Comparison of ENCODE assay signal across 14 cellular contexts in the genomic region with DNA sequence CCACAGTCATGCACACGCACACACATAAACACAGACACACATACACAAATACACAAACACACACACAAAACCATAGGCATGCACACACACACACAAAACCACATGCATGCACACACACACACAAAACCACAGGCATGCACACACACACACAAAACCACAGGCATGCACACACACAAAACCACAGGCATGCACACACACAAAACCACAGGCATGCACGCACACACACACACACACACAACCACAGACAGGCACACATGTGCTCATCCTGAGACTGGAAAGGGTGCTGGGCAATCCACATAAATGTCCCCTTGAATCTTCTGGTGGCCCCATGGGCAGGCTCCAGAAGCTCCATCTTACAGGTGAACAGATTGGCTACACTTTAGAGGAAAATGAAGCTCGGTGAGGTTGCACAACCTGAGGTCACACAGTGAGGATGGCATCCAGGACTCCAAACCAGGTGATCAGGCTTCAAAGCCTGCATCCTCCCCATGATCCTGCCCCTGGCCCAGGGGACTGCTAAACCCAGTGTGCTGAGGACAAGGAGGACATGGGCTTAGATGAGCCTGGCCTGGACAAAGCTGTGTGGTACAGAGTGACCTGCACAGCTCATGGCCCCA.
DNase-seq lines count a peak whose midpoint lies in the region; ATAC-seq, FAIRE-seq and TF ChIP-seq lines count a peak whose summit lies in the region.
"Had no signal": no experiment of that assay in that cellular context is flagged by ENCODE, and none has a peak within 500 bp of the region (broad histone marks: within the 10 kb centered on the region; RNA-seq: fewer than 3 reads in every experiment).

No MANE protein-coding gene starts in this region.

- H3K4me2 ChIP-seq in BLaER1 treated with 17β-estradiol and CSF1 and Interleukin-3, amounts not matched to agents 10 nM and 100 nM, result peak overlapping the region in 10 of 11 experiments; percentile 28 to 98 (median 82); a peak in 21 of 22 replicates
- H3K4me2 ChIP-seq in astrocyte (ENCODE audit: low read length), result no peak overlapping the region

- no peak for ATAC-seq in naive thymus-derived CD4-positive, alpha-beta T cell
- ATAC-seq: activated naive CD4-positive, alpha-beta T cell treated with anti-CD3 and anti-CD28 coated beads, Interleukin-2, amount 50 U/mL, for 72 hours; Panc1 had no signal

- H3K27ac Mint-ChIP-seq in astrocyte (ENCODE audit: unreplicated experiment), result no peak overlapping the region
- H3K27ac Mint-ChIP-seq in naive thymus-derived CD4-positive, alpha-beta T cell, result peak overlapping the region in 3 of 9 donors; percentile 51 to 66 (median 60)

- H3K36me3 Mint-ChIP-seq in astrocyte (ENCODE audit: low read depth, unreplicated experiment), result no peaks in the 10 kb centered on the region
- H3K36me3 Mint-ChIP-seq in naive thymus-derived CD4-positive, alpha-beta T cell, result peaks cover 0 to 22% (median 4%) of the 10 kb centered on the region in 5 donors

- H3K9me3 Mint-ChIP-seq in astrocyte (ENCODE audit: unreplicated experiment), result peaks cover 12% of the 10 kb centered on the region
- H3K9me3 Mint-ChIP-seq in naive thymus-derived CD4-positive, alpha-beta T cell, result peaks cover 0 to 7% (median 4%) of the 10 kb centered on the region in 11 donors

- DNase-seq in astrocyte (ENCODE audit: low read depth), result peak; percentile 64
- no peak for DNase-seq in naive thymus-derived CD4-positive, alpha-beta T cell
- no peak for DNase-seq in stimulated activated CD4-positive, alpha-beta T cell treated with anti-CD3 and anti-CD28 coated beads, Interleukin-12 subunit alpha, Interleukin-12 subunit beta, amount 100 ng/mL, for 4 hours
- no peak for DNase-seq in NAMALWA (ENCODE audit: low spot score)
- no peak for DNase-seq in UCSD-AML1 (lab: John Stamatoyannopoulos, UW; ENCODE audit: unreplicated experiment)
- no peak for DNase-seq in SIG-M5 treated with dmso at 0.1 percent for 504 hours (lab: John Stamatoyannopoulos, UW; ENCODE audit: unreplicated experiment)
- DNase-seq: activated CD4-positive, alpha-beta T cell treated with anti-CD3 and anti-CD28 coated beads for 4 hours; activated T-cell treated with anti-CD3 and anti-CD28 coated beads, Interleukin-2, amount 50 U/mL, for 1 hour; erythroblast; Kasumi-1 had no signal

- intact Hi-C loops in naive thymus-derived CD4-positive, alpha-beta T cell (cut with micrococcal nuclease), result no loop called here

- H3K4me1 ChIP-seq in BLaER1 treated with 17β-estradiol and CSF1 and Interleukin-3, amounts not matched to agents 10 nM and 100 nM, result peaks cover 20 to 97% (median 80%) of the 10 kb centered on the region in 10 experiments
- H3K4me1 ChIP-seq in HEK293 (ENCODE audit: control insufficient read depth, insufficient read depth, low read length) (no peaks in the 10 kb centered on the region; the same call in 1 of the 2 replicates), astrocyte (ENCODE audit: insufficient read depth, low read length) (no peaks in the 10 kb centered on the region)
- peaks cover 0 to 19% of the 10 kb centered on the region in 2 donors for H3K4me1 ChIP-seq in naive thymus-derived CD4-positive, alpha-beta T cell (ENCODE audit: control insufficient read depth in 2 of 2, insufficient read depth in 2 of 2, low read length in 2 of 2)

- peaks cover 7% of the 10 kb centered on the region for H3K4me1 Mint-ChIP-seq in astrocyte (ENCODE audit: low read depth, unreplicated experiment)
- H3K4me1 Mint-ChIP-seq in naive thymus-derived CD4-positive, alpha-beta T cell, result peaks cover 22 to 73% (median 51%) of the 10 kb centered on the region in 7 donors

- POLR2A ChIA-PET in HEK293 (lab: Yijun Ruan, JAX), result interaction anchor here (0.6 to 3.4 kb wide), 3 partner anchors 145 to 1215 kb away, joined by 3 to 14 read pairs (median 3); partner anchors contain the start of genes GADD45G and NXNL2
- POLR2A ChIA-PET in naive thymus-derived CD4-positive, alpha-beta T cell (lab: Charles Lee), result interaction anchor here (0.5 kb wide), 1 partner anchor 14 kb away, joined by 3 read pairs; no protein-coding TSS in a partner anchor

- no peaks in the 10 kb centered on the region for H3K27me3 ChIP-seq in BLaER1 treated with 17β-estradiol and CSF1 and Interleukin-3, amounts not matched to agents 10 nM and 100 nM
- H3K27me3 ChIP-seq in astrocyte (ENCODE audit: insufficient read depth, low read length), result no peaks in the 10 kb centered on the region
- no peaks in the 10 kb centered on the region for H3K27me3 ChIP-seq in naive thymus-derived CD4-positive, alpha-beta T cell (ENCODE audit: control insufficient read depth in 2 of 2, insufficient read depth in 2 of 2, low read length in 2 of 2)

- no peak overlapping the region for H3K4me3 ChIP-seq in BLaER1 treated with 17β-estradiol and CSF1 and Interleukin-3, amounts not matched to agents 10 nM and 100 nM
- no peak overlapping the region for H3K4me3 ChIP-seq in HEK293 (ENCODE audit: low read depth, low read length)
- no peak overlapping the region for H3K4me3 ChIP-seq in astrocyte (ENCODE audit: insufficient read depth, low read depth, low read length)
- no peak overlapping the region for H3K4me3 ChIP-seq in naive thymus-derived CD4-positive, alpha-beta T cell (ENCODE audit: low read length)

- TF ChIP-seq CTCF in HEK293 (tag by site-specific recombination; IDR thresholded peaks at IDR 0.05) (no peak), astrocyte (IDR thresholded peaks at IDR 0.05; ENCODE audit: insufficient read depth, low read depth, low read length) (no peak)

- no peaks in the 10 kb centered on the region for H3K36me3 ChIP-seq in BLaER1 treated with 17β-estradiol and CSF1 and Interleukin-3, amounts not matched to agents 10 nM and 100 nM
- H3K36me3 ChIP-seq in HEK293 (ENCODE audit: control insufficient read depth in 2 of 2, insufficient read depth in 1 of 2, low read length in 2 of 2), result no peaks in the 10 kb centered on the region
- no peaks in the 10 kb centered on the region for H3K36me3 ChIP-seq in astrocyte (ENCODE audit: insufficient read depth, low read length)
- H3K36me3 ChIP-seq in naive thymus-derived CD4-positive, alpha-beta T cell (ENCODE audit: control insufficient read depth in 2 of 3, insufficient read depth in 3 of 3, low read length in 3 of 3), result no peaks in the 10 kb centered on the region

- H4K20me1 ChIP-seq in BLaER1 treated with 17β-estradiol and CSF1 and Interleukin-3, amounts not matched to agents 10 nM and 100 nM, result no peaks in the 10 kb centered on the region
- H4K20me1 ChIP-seq in astrocyte (ENCODE audit: insufficient read depth, low read length), result no peaks in the 10 kb centered on the region

- H3K79me2 ChIP-seq in astrocyte (ENCODE audit: insufficient read depth, low read length), result no peaks in the 10 kb centered on the region

- peak overlapping the region in 6 of 11 experiments; percentile 18 to 94 (median 61); a peak in 12 of 22 replicates for H3K27ac ChIP-seq in BLaER1 treated with 17β-estradiol and CSF1 and Interleukin-3, amounts not matched to agents 10 nM and 100 nM
- H3K27ac ChIP-seq in HEK293 (ENCODE audit: extremely low read depth, low read depth, low read length) (no peak overlapping the region), astrocyte (ENCODE audit: low read depth, low read length) (no peak overlapping the region)
- H3K27ac ChIP-seq in naive thymus-derived CD4-positive, alpha-beta T cell (ENCODE audit: low read depth, low read length), result no peak overlapping the region

- H3K9ac ChIP-seq in BLaER1 treated with 17β-estradiol and CSF1 and Interleukin-3, amounts not matched to agents 10 nM and 100 nM, result peak overlapping the region in 4 of 11 experiments; percentile 7 to 48 (median 14); a peak in 1 of 22 replicates
- H3K9ac ChIP-seq in astrocyte (ENCODE audit: low read length), result no peak overlapping the region

- CTCF ChIA-PET in HEK293 (lab: Yijun Ruan, JAX), result interaction anchor here (0.7 to 1.9 kb wide), 6 partner anchors 10 to 157 kb away, joined by 3 to 6 read pairs (median 4); no protein-coding TSS in a partner anchor
- CTCF ChIA-PET in naive thymus-derived CD4-positive, alpha-beta T cell (lab: Charles Lee), result interaction anchor here (0.6 kb wide), 1 partner anchor 54 kb away, joined by 4 read pairs; no protein-coding TSS in a partner anchor

- no peak overlapping the region for H3K4me3 Mint-ChIP-seq in astrocyte (ENCODE audit: unreplicated experiment)
- H3K4me3 Mint-ChIP-seq in naive thymus-derived CD4-positive, alpha-beta T cell, result peak overlapping the region in 9 of 10 donors; percentile 21 to 70 (median 50)

- FAIRE-seq in astrocyte (lab: Jason Lieb, UNC), result no peak

- peaks cover 0 to 12% (median 5%) of the 10 kb centered on the region in 11 experiments; a peak in 14 of 22 replicates for H3K9me3 ChIP-seq in BLaER1 treated with 17β-estradiol and CSF1 and Interleukin-3, amounts not matched to agents 10 nM and 100 nM (replicated peaks in 1 of 11)
- H3K9me3 ChIP-seq in HEK293 (ENCODE audit: control insufficient read depth, insufficient read depth, low read depth, low read length), result no peaks in the 10 kb centered on the region
- no peaks in the 10 kb centered on the region for H3K9me3 ChIP-seq in astrocyte (ENCODE audit: insufficient read depth, low read depth, low read length)
- peaks cover 0 to 9% (median 0%) of the 10 kb centered on the region in 3 experiments for H3K9me3 ChIP-seq in naive thymus-derived CD4-positive, alpha-beta T cell (ENCODE audit: control insufficient read depth in 2 of 3, low read length in 3 of 3)

- H2AFZ ChIP-seq in astrocyte (ENCODE audit: low read depth, low read length), result no peak overlapping the region

- H3K27me3 Mint-ChIP-seq in astrocyte (ENCODE audit: low read depth, unreplicated experiment), result peaks cover 70% of the 10 kb centered on the region
- H3K27me3 Mint-ChIP-seq in naive thymus-derived CD4-positive, alpha-beta T cell, result peaks cover 0 to 6% (median 0%) of the 10 kb centered on the region in 5 donors

TF ChIP-seq in HEK293, 187 proteins besides CTCF, POLR2A, EP300 and RAD21 (continues in another document):
- TF ChIP-seq, protein P1, sequence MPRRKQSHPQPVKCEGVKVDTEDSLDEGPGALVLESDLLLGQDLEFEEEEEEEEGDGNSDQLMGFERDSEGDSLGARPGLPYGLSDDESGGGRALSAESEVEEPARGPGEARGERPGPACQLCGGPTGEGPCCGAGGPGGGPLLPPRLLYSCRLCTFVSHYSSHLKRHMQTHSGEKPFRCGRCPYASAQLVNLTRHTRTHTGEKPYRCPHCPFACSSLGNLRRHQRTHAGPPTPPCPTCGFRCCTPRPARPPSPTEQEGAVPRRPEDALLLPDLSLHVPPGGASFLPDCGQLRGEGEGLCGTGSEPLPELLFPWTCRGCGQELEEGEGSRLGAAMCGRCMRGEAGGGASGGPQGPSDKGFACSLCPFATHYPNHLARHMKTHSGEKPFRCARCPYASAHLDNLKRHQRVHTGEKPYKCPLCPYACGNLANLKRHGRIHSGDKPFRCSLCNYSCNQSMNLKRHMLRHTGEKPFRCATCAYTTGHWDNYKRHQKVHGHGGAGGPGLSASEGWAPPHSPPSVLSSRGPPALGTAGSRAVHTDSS (tag by site-specific recombination; IDR thresholded peaks at IDR 0.05), result no peak

Comparison
In these comparisons a context has a peak if more than half of its experiments do, and no peak if none do; other contexts are left out.
1. H3K27ac ChIP-seq: peak in BLaER1 treated with 17β-estradiol and CSF1 and Interleukin-3, amounts not matched to agents 10 nM and 100 nM (6 of 11); none in HEK293 (single experiment), astrocyte (single experiment) and naive thymus-derived CD4-positive, alpha-beta T cell (single experiment).